19 cellular contexts compared by ENCODE assay signal in genomic region chr19:58334691-58335249, GRCh38. TPM values are rescaled to one million over a fixed set of nuclear protein-coding genes. Genes with fewer than 3 reads are reported as not detected.
DNase-seq lines count a peak whose midpoint lies in the region; ATAC-seq lines count a peak whose summit lies in the region.
"Had no signal": no experiment of that assay in that cellular context is flagged by ENCODE, and none has a peak within 500 bp of the region (broad histone marks: within the 10 kb centered on the region; RNA-seq: fewer than 3 reads in every experiment).

No MANE protein-coding gene starts in this region.

- H3K4me2 ChIP-seq in neuronal stem cell (ENCODE audit: insufficient read depth, low read length, poor library complexity, severe bottlenecking), result no peak overlapping the region
- H3K4me2 ChIP-seq: GM23338 had no signal

- H3K9ac ChIP-seq in neuronal stem cell (ENCODE audit: low read depth, low read length, poor library complexity), result peak overlapping the region; percentile 51

- intact Hi-C loops in posterior cingulate gyrus (cut with DNase I), result no loop called here

- H4K91ac ChIP-seq in neuronal stem cell (ENCODE audit: low read depth, low read length, poor library complexity), result no peak overlapping the region

- no CpG with 5 or more reads among the region's 19 CpGs for WGBS in neuronal stem cell (ENCODE audit: extremely low coverage in 2 of 2, insufficient read length in 2 of 2, insufficient replicate concordance in 1 of 2), 2 donors

- no peak overlapping the region for H2AK5ac ChIP-seq in neuronal stem cell (ENCODE audit: low read depth, low read length)

- H2BK12ac ChIP-seq in neuronal stem cell (ENCODE audit: low read length), result no peak overlapping the region

- H3K18ac ChIP-seq in neuronal stem cell (ENCODE audit: low read length), result no peak overlapping the region

- H3K23ac ChIP-seq in neuronal stem cell (ENCODE audit: low read depth, low read length, poor library complexity), result no peak overlapping the region

- H3K36me3 ChIP-seq in neuronal stem cell (replicated peaks in 1 of 2; ENCODE audit: control insufficient read depth in 2 of 2, insufficient read depth in 2 of 2, low read length in 2 of 2), result peaks cover 20 to 50% of the 10 kb centered on the region in 2 donors

- no peak overlapping the region for H3K4ac ChIP-seq in neuronal stem cell (ENCODE audit: low read length)

- H4K8ac ChIP-seq in neuronal stem cell (ENCODE audit: low read depth, low read length), result no peak overlapping the region

- H2BK5ac ChIP-seq in neuronal stem cell (ENCODE audit: low read length), result no peak overlapping the region

- H3K79me1 ChIP-seq in neuronal stem cell (ENCODE audit: low read depth, low read length), result no peaks in the 10 kb centered on the region

- no peak for ATAC-seq in GM18511 (IDR thresholded peaks at IDR 0.05; ENCODE audit: unreplicated experiment)
- ATAC-seq: CD8-positive, alpha-beta T cell; GM12878; GM23338; HCT116; K562 had no signal

- DNase-seq in CD1c-positive myeloid dendritic cell (ENCODE audit: extremely low spot score) (peak; percentile 57), Kasumi-1 (lab: John Stamatoyannopoulos, UW) (peak; percentile 13 to 21), neuronal stem cell (ENCODE audit: low spot score) (no peak), AG08396 (ENCODE audit: low spot score) (no peak), posterior cingulate gyrus (no peak)
- DNase-seq: ACHN; AML-193; Calu3; CD8-positive, alpha-beta T cell; DMS79 treated with DMSO at 0.1 percent for 48 hours; GF-D8; HFFc6; IMR-90 had no signal

- no peaks in the 10 kb centered on the region for H3K4me1 ChIP-seq in neuronal stem cell (ENCODE audit: control insufficient read depth in 2 of 2, insufficient read depth in 1 of 2, low read depth in 1 of 2, low read length in 2 of 2)

- H3K14ac ChIP-seq in neuronal stem cell (ENCODE audit: low read length), result no peak overlapping the region

- no peak overlapping the region for H2AFZ ChIP-seq in neuronal stem cell (ENCODE audit: low read length)
- H2AFZ ChIP-seq: GM23338 had no signal

- peaks cover 3 to 5% of the 10 kb centered on the region in 2 donors for H3K9me3 ChIP-seq in neuronal stem cell (replicated peaks in 1 of 2; ENCODE audit: control insufficient read depth in 2 of 2, insufficient read depth in 1 of 2, low read depth in 1 of 2, low read length in 2 of 2)

- no peak overlapping the region for H2BK15ac ChIP-seq in neuronal stem cell (ENCODE audit: low read length)

- no peaks in the 10 kb centered on the region for H3K27me3 ChIP-seq in neuronal stem cell (ENCODE audit: control insufficient read depth in 3 of 3, insufficient read depth in 3 of 3, low read depth in 1 of 3, low read length in 3 of 3)

- H3K27ac ChIP-seq in neuronal stem cell (replicated peaks; ENCODE audit: low read length), result no peak overlapping the region
- H3K27ac ChIP-seq: C4-2B had no signal

- no peak overlapping the region for H2BK120ac ChIP-seq in neuronal stem cell (ENCODE audit: low read depth, low read length)

- H3K4me3 ChIP-seq in neuronal stem cell (ENCODE audit: low read length in 2 of 2), result peak overlapping the region in 1 of 2 donors; percentile 6
- H3K4me3 ChIP-seq: GM12878, GM23338, K562 had no signal

RNA-seq across cellular contexts. Expression of gene ZSCAN22, which starts 8.0 kb away (rescaled TPM):
- polyA plus RNA-seq in neuronal stem cell (2013, experiment 1 of 2), result 1.8 TPM
- 1.8 TPM for polyA plus RNA-seq in neuronal stem cell (2013, experiment 2 of 2)

RNA-seq across cellular contexts. Expression of gene A1BG, which starts 18.5 kb away (rescaled TPM):
- polyA plus RNA-seq in neuronal stem cell (2013, experiment 1 of 2), result 35.9 TPM
- 29.4 TPM for polyA plus RNA-seq in neuronal stem cell (2013, experiment 2 of 2)

RNA-seq across cellular contexts. Expression of gene ZNF497, which starts 27.8 kb away (rescaled TPM):
- 2.1 TPM for polyA plus RNA-seq in neuronal stem cell (2013, experiment 1 of 2)
- 2.1 TPM for polyA plus RNA-seq in neuronal stem cell (2013, experiment 2 of 2)

RNA-seq across cellular contexts. Expression of gene ERVK3-1, which starts 29.6 kb away (rescaled TPM):
- 33.2 TPM for polyA plus RNA-seq in neuronal stem cell (2013, experiment 1 of 2)
- polyA plus RNA-seq in neuronal stem cell (2013, experiment 2 of 2), result 32.1 TPM

RNA-seq across cellular contexts. Expression of gene ZNF837, which starts 46.1 kb away (rescaled TPM):
- polyA plus RNA-seq in neuronal stem cell (2013, experiment 1 of 2), result 3.1 TPM
- 3.2 TPM for polyA plus RNA-seq in neuronal stem cell (2013, experiment 2 of 2)

Comparison
In these comparisons a context has a peak if more than half of its experiments do, and no peak if none do; other contexts are left out.
1. DNase-seq: peak in CD1c-positive myeloid dendritic cell (single experiment) and Kasumi-1 (2 of 2); none in neuronal stem cell (single experiment), AG08396 (single experiment) and posterior cingulate gyrus (0 of 10).